In genomic region chr6:43093361-43094289, GRCh38 we compare ENCODE assay signal across 8 cellular contexts. TPM values are rescaled to one million over a fixed set of nuclear protein-coding genes. Genes with fewer than 3 reads are reported as not detected.
A peak's percentile ranks its signal among the peaks of the same experiment; 100 is the strongest.
DNase-seq lines count a peak whose midpoint lies in the region; ATAC-seq and TF ChIP-seq lines count a peak whose summit lies in the region.

No MANE protein-coding gene starts in this region.

- H3K27me3 ChIP-seq in CD8-positive, alpha-beta memory T cell (ENCODE audit: insufficient read depth, low read length, poor library complexity, severe bottlenecking) = no peaks in the 10 kb centered on the region
- H3K27me3 ChIP-seq in ovary = no peaks in the 10 kb centered on the region

- H3K4me3 Mint-ChIP-seq in CD8-positive, alpha-beta memory T cell = peak overlapping the region in 2 of 7 donors; percentile 44
- H3K4me3 Mint-ChIP-seq in progenitor cell of endocrine pancreas (ENCODE audit: low read depth) = no peak overlapping the region

- H3K27ac Mint-ChIP-seq in CD8-positive, alpha-beta memory T cell = peak overlapping the region in 3 of 8 donors; percentile 3 to 35 (median 22)
- H3K27ac Mint-ChIP-seq in progenitor cell of endocrine pancreas = no peak overlapping the region

- CTCF ChIA-PET in CD8-positive, alpha-beta memory T cell (lab: Charles Lee) = interaction anchor here (0.9 kb wide), 1 partner anchor 50 kb away, joined by 3 read pairs; no protein-coding TSS in a partner anchor

- no peak for DNase-seq in CD8-positive, alpha-beta memory T cell
- DNase-seq in fibroblast of the aortic adventitia (ENCODE audit: low read depth) (peak; percentile 90), ovary (peak in 1 of 5 donors; percentile 58), progenitor cell of endocrine pancreas (ENCODE audit: low spot score, unreplicated experiment) (no peak)

- 10 to 19% (median 11%) methylated on average over 9 of the region's 9 CpGs for WGBS in ovary, 3 donors

- H3K9me3 Mint-ChIP-seq in CD8-positive, alpha-beta memory T cell = no peaks in the 10 kb centered on the region
- H3K9me3 Mint-ChIP-seq in progenitor cell of endocrine pancreas (ENCODE audit: low read depth) = no peaks in the 10 kb centered on the region

- H3K4me3 ChIP-seq in CD8-positive, alpha-beta memory T cell (ENCODE audit: low read length) = peak overlapping the region; percentile 31
- H3K4me3 ChIP-seq in fibroblast of the aortic adventitia (ENCODE audit: low read depth, low read length) (peak overlapping the region; percentile 53), ovary (peak overlapping the region; percentile 30)

- ATAC-seq in SK-N-SH treated with all-trans-retinoic acid at 6 μM for 48 hours (peak; percentile 7; the same call in 1 of the 3 replicates), HG02588 (IDR thresholded peaks at IDR 0.05; ENCODE audit: unreplicated experiment) (no peak), HG03565 (IDR thresholded peaks at IDR 0.05; ENCODE audit: unreplicated experiment) (no peak), GM21528 (IDR thresholded peaks at IDR 0.05; ENCODE audit: low FRiP score, unreplicated experiment) (no peak)

- H3K27ac ChIP-seq in CD8-positive, alpha-beta memory T cell (ENCODE audit: low read depth, low read length) = no peak overlapping the region
- H3K27ac ChIP-seq in ovary = peak overlapping the region in 1 of 2 donors; percentile 51

- TF ChIP-seq CTCF in fibroblast of the aortic adventitia (IDR thresholded peaks at IDR 0.05; ENCODE audit: insufficient read depth, low read length) (no peak), ovary (IDR thresholded peaks at IDR 0.05) (no peak), progenitor cell of endocrine pancreas (IDR thresholded peaks at IDR 0.05; ENCODE audit: unreplicated experiment) (no peak)

- no peak for TF ChIP-seq EP300 in ovary (IDR thresholded peaks at IDR 0.05)

- no peaks in the 10 kb centered on the region for H3K9me3 ChIP-seq in CD8-positive, alpha-beta memory T cell (ENCODE audit: low read length)
- no peaks in the 10 kb centered on the region for H3K9me3 ChIP-seq in ovary

- no peaks in the 10 kb centered on the region for H3K36me3 Mint-ChIP-seq in CD8-positive, alpha-beta memory T cell
- peaks cover 3% of the 10 kb centered on the region for H3K36me3 Mint-ChIP-seq in progenitor cell of endocrine pancreas (ENCODE audit: insufficient read depth)

- no peak for TF ChIP-seq POLR2A in ovary (IDR thresholded peaks at IDR 0.05)

- peaks cover 8 to 20% (median 18%) of the 10 kb centered on the region in 3 donors for H3K4me1 Mint-ChIP-seq in CD8-positive, alpha-beta memory T cell
- peaks cover 57% of the 10 kb centered on the region for H3K4me1 Mint-ChIP-seq in progenitor cell of endocrine pancreas (ENCODE audit: low read depth)

- intact Hi-C loops in ovary (cut with DNase I) = no loop called here

- H3K27me3 Mint-ChIP-seq in CD8-positive, alpha-beta memory T cell = peaks cover 0 to 3% of the 10 kb centered on the region in 2 donors
- no peaks in the 10 kb centered on the region for H3K27me3 Mint-ChIP-seq in progenitor cell of endocrine pancreas

- POLR2A ChIA-PET in CD8-positive, alpha-beta memory T cell (lab: Charles Lee) = no interaction called here

- no peaks in the 10 kb centered on the region for H3K36me3 ChIP-seq in CD8-positive, alpha-beta memory T cell (ENCODE audit: insufficient read depth, low read length)
- no peaks in the 10 kb centered on the region for H3K36me3 ChIP-seq in ovary

- no peaks in the 10 kb centered on the region for H3K4me1 ChIP-seq in CD8-positive, alpha-beta memory T cell (ENCODE audit: insufficient read depth, low read length)
- H3K4me1 ChIP-seq in ovary (ENCODE audit: insufficient read depth) = peaks cover 21% of the 10 kb centered on the region

TF ChIP-seq in SK-N-SH treated with all-trans-retinoic acid at 6 μM for 48 hours, 23 proteins besides CTCF, POLR2A, EP300 and RAD21:
- TF ChIP-seq BACH2 (CRISPR knock-in tag; IDR thresholded peaks at IDR 0.05; ENCODE audit: borderline replicate concordance) (no peak), TCF4 (CRISPR knock-in tag; IDR thresholded peaks at IDR 0.05; ENCODE audit: borderline replicate concordance) (no peak), ARNTL (CRISPR knock-in tag; IDR thresholded peaks at IDR 0.05; ENCODE audit: borderline replicate concordance, low read depth) (no peak), SNAI2 (CRISPR knock-in tag; IDR thresholded peaks at IDR 0.05) (no peak), ESRRG (CRISPR knock-in tag; IDR thresholded peaks at IDR 0.05) (no peak), ISL1 (CRISPR knock-in tag; IDR thresholded peaks at IDR 0.05) (no peak), OSR1 (CRISPR knock-in tag; IDR thresholded peaks at IDR 0.05) (no peak), TSHZ2 (CRISPR knock-in tag; IDR thresholded peaks at IDR 0.05) (no peak)
- TF ChIP-seq, protein P1, sequence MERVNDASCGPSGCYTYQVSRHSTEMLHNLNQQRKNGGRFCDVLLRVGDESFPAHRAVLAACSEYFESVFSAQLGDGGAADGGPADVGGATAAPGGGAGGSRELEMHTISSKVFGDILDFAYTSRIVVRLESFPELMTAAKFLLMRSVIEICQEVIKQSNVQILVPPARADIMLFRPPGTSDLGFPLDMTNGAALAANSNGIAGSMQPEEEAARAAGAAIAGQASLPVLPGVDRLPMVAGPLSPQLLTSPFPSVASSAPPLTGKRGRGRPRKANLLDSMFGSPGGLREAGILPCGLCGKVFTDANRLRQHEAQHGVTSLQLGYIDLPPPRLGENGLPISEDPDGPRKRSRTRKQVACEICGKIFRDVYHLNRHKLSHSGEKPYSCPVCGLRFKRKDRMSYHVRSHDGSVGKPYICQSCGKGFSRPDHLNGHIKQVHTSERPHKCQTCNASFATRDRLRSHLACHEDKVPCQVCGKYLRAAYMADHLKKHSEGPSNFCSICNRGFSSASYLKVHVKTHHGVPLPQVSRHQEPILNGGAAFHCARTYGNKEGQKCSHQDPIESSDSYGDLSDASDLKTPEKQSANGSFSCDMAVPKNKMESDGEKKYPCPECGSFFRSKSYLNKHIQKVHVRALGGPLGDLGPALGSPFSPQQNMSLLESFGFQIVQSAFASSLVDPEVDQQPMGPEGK (CRISPR knock-in tag; IDR thresholded peaks at IDR 0.05; ENCODE audit: borderline replicate concordance) = no peak

RNA-seq across cellular contexts. Expression of gene PTK7, which starts 17.5 kb away (rescaled TPM):
- 1 to 10 TPM; 1.6 TPM for total RNA-seq in CD8-positive, alpha-beta memory T cell
- 1.9 TPM for polyA plus RNA-seq in CD8-positive, alpha-beta memory T cell
- total RNA-seq in fibroblast of the aortic adventitia (ENCODE audit: low replicate concordance) (44.6 and 102 TPM in 2 replicates), ovary (100 to 1,000 TPM in 4 of 7 donors, 10 to 100 TPM in 3; 65.7 to 167 (median 105) TPM), progenitor cell of endocrine pancreas (141 and 142 TPM in 2 replicates)
- polyA plus RNA-seq in ovary = 10 to 100 TPM; 44.4 to 79.6 TPM

RNA-seq across cellular contexts. Expression of gene KLC4, which starts 34.2 kb away (rescaled TPM):
- total RNA-seq in CD8-positive, alpha-beta memory T cell = 10 to 100 TPM; 11.1 to 12.3 TPM
- polyA plus RNA-seq in CD8-positive, alpha-beta memory T cell = 11.6 TPM
- total RNA-seq in fibroblast of the aortic adventitia (ENCODE audit: low replicate concordance) (11.3 and 15.3 TPM in 2 replicates), ovary (10 to 100 TPM; 17.8 to 29.8 (median 24.7) TPM), progenitor cell of endocrine pancreas (71.9 and 73.8 TPM in 2 replicates)
- 10 to 100 TPM; 14.7 to 27.2 TPM for polyA plus RNA-seq in ovary

RNA-seq across cellular contexts. Expression of gene MRPL2, which starts 34.4 kb away (rescaled TPM):
- 10 to 100 TPM; 89.6 to 91.6 TPM for total RNA-seq in CD8-positive, alpha-beta memory T cell
- polyA plus RNA-seq in CD8-positive, alpha-beta memory T cell = 47.5 TPM
- 11.9 and 18.7 TPM in 2 replicates for total RNA-seq in fibroblast of the aortic adventitia (ENCODE audit: low replicate concordance)
- total RNA-seq in ovary = 10 to 100 TPM; 11.5 to 56.7 (median 47.3) TPM
- polyA plus RNA-seq in ovary = 10 to 100 TPM; 37.2 to 55.6 TPM
- total RNA-seq in progenitor cell of endocrine pancreas = 45.2 and 52.2 TPM in 2 replicates

RNA-seq across cellular contexts. Expression of gene CUL7, which starts 40.0 kb away (rescaled TPM):
- 10 to 100 TPM; 11.7 to 12.1 TPM for total RNA-seq in CD8-positive, alpha-beta memory T cell
- polyA plus RNA-seq in CD8-positive, alpha-beta memory T cell = 2.1 TPM
- total RNA-seq in fibroblast of the aortic adventitia (ENCODE audit: low replicate concordance) (28.0 and 31.6 TPM in 2 replicates), ovary (10 to 100 TPM; 15.6 to 29.1 (median 25.0) TPM), progenitor cell of endocrine pancreas (58.9 and 60.9 TPM in 2 replicates)
- 10 to 100 TPM in 1 of 2 donors, 1 to 10 TPM in 1; 9.3 to 13.9 TPM for polyA plus RNA-seq in ovary

Comparison
In these comparisons a context has a peak if more than half of its experiments do, and no peak if none do; other contexts are left out.
1. RNA of gene PTK7, which starts 17.5 kb away (total RNA-seq): 141 to 142 TPM in progenitor cell of endocrine pancreas, 65.7 to 167 TPM in ovary and 44.6 to 102 TPM in fibroblast of the aortic adventitia; 1.6 TPM in CD8-positive, alpha-beta memory T cell; every median in the first group is over 10 times any median in the second.
2. Peak in every context shown above with its lines, with median percentiles within 50 percentile points of each other: H3K4me3 ChIP-seq.